37 cellular contexts compared by ENCODE assay signal in genomic region chr13:84847107-84847506, GRCh38.
"Had no signal": no experiment of that assay in that cellular context is flagged by ENCODE, and none has a peak within 500 bp of the region (broad histone marks: within the 10 kb centered on the region; RNA-seq: fewer than 3 reads in every experiment).

No MANE protein-coding gene starts in this region.

- H3K36me3 ChIP-seq: adrenal gland, ascending aorta, brain microvascular endothelial cell, breast epithelium, cardiac muscle cell had no signal

- H3K36me3 Mint-ChIP-seq: activated naive CD4-positive, alpha-beta T cell treated with anti-CD3 and anti-CD28 coated beads, Interleukin-2, amount 10 ng/mL, durations not matched to agents 7 days and 5 days; activated naive CD4-positive, alpha-beta T cell treated with anti-CD3 and anti-CD28 coated beads, Interleukin-2, amount 50 U/mL, for 24 hours; activated naive CD4-positive, alpha-beta T cell treated with anti-CD3 and anti-CD28 coated beads, Interleukin-2, amount 50 U/mL, for 72 hours; activated naive CD8-positive, alpha-beta T cell; activated naive CD8-positive, alpha-beta T cell treated with anti-CD3 and anti-CD28 coated beads for 36 hours; activated naive CD8-positive, alpha-beta T cell treated with anti-CD3 and anti-CD28 coated beads, Interleukin-2, amount 10 ng/mL, durations not matched to agents 7 days and 5 days; brain had no signal

- H3K4me1 Mint-ChIP-seq: activated naive CD4-positive, alpha-beta T cell treated with anti-CD3 and anti-CD28 coated beads, Interleukin-2, amount 10 ng/mL, durations not matched to agents 7 days and 5 days; activated naive CD4-positive, alpha-beta T cell treated with anti-CD3 and anti-CD28 coated beads, Interleukin-2, amount 50 U/mL, for 24 hours; activated naive CD8-positive, alpha-beta T cell treated with anti-CD3 and anti-CD28 coated beads for 36 hours; activated naive CD8-positive, alpha-beta T cell treated with anti-CD3 and anti-CD28 coated beads, Interleukin-2, amount 10 ng/mL, durations not matched to agents 7 days and 5 days; activated naive CD8-positive, alpha-beta T cell treated with anti-CD3 and anti-CD28 coated beads, Interleukin-2, amount 50 U/mL, for 24 hours; activated T-helper 17 cell treated with anti-CD3 and anti-CD28 coated beads, Interleukin-2, amount 50 U/mL, for 72 hours; brain; central memory CD8-positive, alpha-beta T cell had no signal

- DNase-seq: activated effector memory CD4-positive, alpha-beta T cell treated with anti-CD3 and anti-CD28 coated beads, Interleukin-2, amount 50 U/mL, for 16 hours; activated effector memory CD4-positive, alpha-beta T cell treated with Interleukin-2 at 50 U/mL for 16 hours; activated gamma-delta T cell; activated gamma-delta T cell treated with Interleukin-2 at 50 U/mL for 16 hours; activated naive CD4-positive, alpha-beta T cell; activated naive CD4-positive, alpha-beta T cell treated with anti-CD3 and anti-CD28 coated beads for 36 hours; activated naive CD4-positive, alpha-beta T cell treated with anti-CD3 and anti-CD28 coated beads, Interleukin-2, amount 10 ng/mL, durations not matched to agents 7 days and 5 days; activated naive CD4-positive, alpha-beta T cell treated with anti-CD3 and anti-CD28 coated beads, Interleukin-2, amount 50 U/mL, for 16 hours; activated naive CD4-positive, alpha-beta T cell treated with Interleukin-2 at 50 U/mL for 16 hours; activated naive CD8-positive, alpha-beta T cell treated with anti-CD3 and anti-CD28 coated beads for 36 hours; activated naive CD8-positive, alpha-beta T cell treated with anti-CD3 and anti-CD28 coated beads, Interleukin-2, amount 10 ng/mL, durations not matched to agents 7 days and 5 days; activated naive CD8-positive, alpha-beta T cell treated with anti-CD3 and anti-CD28 coated beads, Interleukin-2, amount 50 U/mL, for 24 hours; activated T-cell treated with anti-CD3 and anti-CD28 coated beads, Interleukin-2, amount 50 U/mL, for 24 hours; activated T-cell treated with anti-CD3 and anti-CD28 coated beads, Interleukin-2, amount 50 U/mL, for 4 hours; activated T-cell treated with anti-CD3 and anti-CD28 coated beads, Interleukin-2, amount 50 U/mL, for 48 hours; activated T-cell treated with anti-CD3 and anti-CD28 coated beads, Interleukin-2, amount 50 U/mL, for 72 hours; adrenal gland; amniotic stem cell; amygdala; anterior cingulate cortex; aorta; body of pancreas; brain microvascular endothelial cell; caudate nucleus; central memory CD4-positive, alpha-beta T cell; cerebellar nuclear complex had no signal

- H3K9me3 Mint-ChIP-seq: activated naive CD4-positive, alpha-beta T cell treated with anti-CD3 and anti-CD28 coated beads, Interleukin-2, amount 50 U/mL, for 24 hours; activated naive CD8-positive, alpha-beta T cell treated with anti-CD3 and anti-CD28 coated beads for 36 hours; activated naive CD8-positive, alpha-beta T cell treated with anti-CD3 and anti-CD28 coated beads, Interleukin-2, amount 10 ng/mL, durations not matched to agents 7 days and 5 days; activated naive CD8-positive, alpha-beta T cell treated with anti-CD3 and anti-CD28 coated beads, Interleukin-2, amount 50 U/mL, for 24 hours; activated T-cell treated with anti-CD3 and anti-CD28 coated beads, Interleukin-2, amount 50 U/mL, for 24 hours; activated T-helper 1 cell treated with anti-CD3 and anti-CD28 coated beads, Interleukin-12 subunit alpha, Interleukin-12 subunit beta, Interleukin-2, Interleukin-4 antibody, amounts not matched to agents 30 ng/mL and 10 ng/mL and 1 ng/mL, durations not matched to agents 14 hours and 24 hours and 36 hours had no signal

- H3K27ac Mint-ChIP-seq: activated naive CD4-positive, alpha-beta T cell treated with anti-CD3 and anti-CD28 coated beads for 36 hours; activated naive CD4-positive, alpha-beta T cell treated with anti-CD3 and anti-CD28 coated beads, Interleukin-2, amount 10 ng/mL, durations not matched to agents 7 days and 5 days; activated naive CD4-positive, alpha-beta T cell treated with anti-CD3 and anti-CD28 coated beads, Interleukin-2, amount 50 U/mL, for 24 hours; activated naive CD4-positive, alpha-beta T cell treated with anti-CD3 and anti-CD28 coated beads, Interleukin-2, amount 50 U/mL, for 72 hours; activated naive CD8-positive, alpha-beta T cell; activated naive CD8-positive, alpha-beta T cell treated with anti-CD3 and anti-CD28 coated beads for 36 hours; activated naive CD8-positive, alpha-beta T cell treated with anti-CD3 and anti-CD28 coated beads, Interleukin-2, amount 10 ng/mL, durations not matched to agents 7 days and 5 days; activated naive CD8-positive, alpha-beta T cell treated with anti-CD3 and anti-CD28 coated beads, Interleukin-2, amount 50 U/mL, for 24 hours; activated T-cell treated with anti-CD3 and anti-CD28 coated beads, Interleukin-2, amount 50 U/mL, for 24 hours; activated T-cell treated with anti-CD3 and anti-CD28 coated beads, Interleukin-2, amount 50 U/mL, for 72 hours; activated T-helper 1 cell treated with anti-CD3 and anti-CD28 coated beads, Interleukin-12 subunit alpha, Interleukin-12 subunit beta, Interleukin-2, Interleukin-4 antibody, amounts not matched to agents 30 ng/mL and 10 ng/mL and 1 ng/mL, durations not matched to agents 14 hours and 24 hours and 36 hours; activated T-helper 17 cell treated with anti-CD3 and anti-CD28 coated beads, Interleukin-2, amount 50 U/mL, for 72 hours; activated T-helper 2 cell treated with anti-CD3 and anti-CD28 coated beads, Interferon-gamma antibody, Interleukin-2, Interleukin-4, amounts not matched to agents 10 μg/mL and 5 μg/mL and 100 μg/mL, durations not matched to agents 14 hours and 24 hours and 36 hours; brain had no signal

- H3K4me3 ChIP-seq: adrenal gland, ascending aorta, body of pancreas, breast epithelium, cardiac muscle cell had no signal

- H3K27ac ChIP-seq: adrenal gland, ascending aorta, body of pancreas, brain microvascular endothelial cell, breast epithelium, cardiac muscle cell had no signal

- H3K27me3 Mint-ChIP-seq: activated naive CD4-positive, alpha-beta T cell treated with anti-CD3 and anti-CD28 coated beads, Interleukin-2, amount 10 ng/mL, durations not matched to agents 7 days and 5 days; activated naive CD4-positive, alpha-beta T cell treated with anti-CD3 and anti-CD28 coated beads, Interleukin-2, amount 50 U/mL, for 24 hours; activated naive CD8-positive, alpha-beta T cell; activated naive CD8-positive, alpha-beta T cell treated with anti-CD3 and anti-CD28 coated beads for 36 hours; activated naive CD8-positive, alpha-beta T cell treated with anti-CD3 and anti-CD28 coated beads, Interleukin-2, amount 10 ng/mL, durations not matched to agents 7 days and 5 days; activated naive CD8-positive, alpha-beta T cell treated with anti-CD3 and anti-CD28 coated beads, Interleukin-2, amount 50 U/mL, for 24 hours; activated T-cell treated with anti-CD3 and anti-CD28 coated beads, Interleukin-2, amount 50 U/mL, for 24 hours; activated T-helper 17 cell treated with anti-CD3 and anti-CD28 coated beads, Interleukin-2, amount 50 U/mL, for 72 hours; brain; central memory CD8-positive, alpha-beta T cell had no signal

- ATAC-seq: activated naive CD4-positive, alpha-beta T cell treated with anti-CD3 and anti-CD28 coated beads, Interleukin-2, amount 50 U/mL, for 72 hours; activated naive CD8-positive, alpha-beta T cell treated with anti-CD3 and anti-CD28 coated beads, Interleukin-2, amount 50 U/mL, for 24 hours; activated T-cell treated with anti-CD3 and anti-CD28 coated beads, Interleukin-2, amount 50 U/mL, for 4 hours; activated T-cell treated with anti-CD3 and anti-CD28 coated beads, Interleukin-2, amount 50 U/mL, for 72 hours; activated T-helper 17 cell treated with anti-CD3 and anti-CD28 coated beads, Interleukin-2, amount 50 U/mL, for 72 hours; body of pancreas had no signal

- H3K9me3 ChIP-seq: adrenal gland, ascending aorta, body of pancreas, breast epithelium had no signal

- H3K4me1 ChIP-seq: adrenal gland, ascending aorta, body of pancreas, breast epithelium had no signal

- H3K4me3 Mint-ChIP-seq: activated naive CD4-positive, alpha-beta T cell treated with anti-CD3 and anti-CD28 coated beads for 36 hours; activated naive CD4-positive, alpha-beta T cell treated with anti-CD3 and anti-CD28 coated beads, Interleukin-2, amount 10 ng/mL, durations not matched to agents 7 days and 5 days; activated naive CD4-positive, alpha-beta T cell treated with anti-CD3 and anti-CD28 coated beads, Interleukin-2, amount 50 U/mL, for 24 hours; activated naive CD8-positive, alpha-beta T cell; activated naive CD8-positive, alpha-beta T cell treated with anti-CD3 and anti-CD28 coated beads for 36 hours; activated naive CD8-positive, alpha-beta T cell treated with anti-CD3 and anti-CD28 coated beads, Interleukin-2, amount 10 ng/mL, durations not matched to agents 7 days and 5 days; activated naive CD8-positive, alpha-beta T cell treated with anti-CD3 and anti-CD28 coated beads, Interleukin-2, amount 50 U/mL, for 24 hours; activated T-cell treated with anti-CD3 and anti-CD28 coated beads, Interleukin-2, amount 50 U/mL, for 24 hours; activated T-cell treated with anti-CD3 and anti-CD28 coated beads, Interleukin-2, amount 50 U/mL, for 4 hours; activated T-cell treated with anti-CD3 and anti-CD28 coated beads, Interleukin-2, amount 50 U/mL, for 72 hours; activated T-helper 1 cell treated with anti-CD3 and anti-CD28 coated beads, Interleukin-12 subunit alpha, Interleukin-12 subunit beta, Interleukin-2, Interleukin-4 antibody, amounts not matched to agents 30 ng/mL and 10 ng/mL and 1 ng/mL, durations not matched to agents 14 hours and 24 hours and 36 hours; activated T-helper 17 cell treated with anti-CD3 and anti-CD28 coated beads, Interleukin-2, amount 50 U/mL, for 72 hours; brain; central memory CD8-positive, alpha-beta T cell had no signal
